3 cellular contexts compared by ENCODE assay signal in the genomic region with DNA sequence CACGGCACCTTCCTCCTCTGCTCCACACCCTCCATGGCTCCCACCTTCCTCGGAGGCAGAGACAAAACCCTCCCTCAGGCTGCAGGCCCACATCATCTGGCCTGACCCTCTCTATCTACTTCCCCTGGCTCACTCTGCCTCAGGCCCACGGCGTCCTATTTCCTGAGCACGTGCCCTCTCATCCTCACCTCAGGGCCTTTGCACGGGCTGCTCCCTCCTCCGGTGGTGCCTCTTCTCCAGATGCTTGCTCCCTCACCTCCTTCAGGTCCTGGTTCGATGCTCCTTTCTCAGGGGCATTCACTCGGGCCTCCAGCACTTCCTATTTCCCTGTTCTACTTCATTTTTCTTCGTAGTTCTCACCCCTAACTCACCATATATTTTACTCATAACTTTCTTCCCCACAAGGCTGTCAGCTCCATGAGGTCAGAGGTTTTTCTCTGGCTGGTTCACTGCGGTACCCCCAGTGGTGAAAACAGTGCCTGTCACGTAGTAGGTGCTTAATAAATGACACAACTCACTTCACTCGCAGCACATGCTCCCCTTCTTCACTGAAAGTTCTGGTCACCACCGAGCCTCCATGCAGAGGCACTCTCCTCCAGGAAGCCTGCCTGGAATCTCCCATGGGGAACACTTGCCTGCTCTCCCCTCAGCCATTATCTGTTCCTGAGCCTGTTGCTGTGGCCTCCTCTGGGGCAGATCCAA.
TF ChIP-seq lines count a peak whose summit lies in the region.

No MANE protein-coding gene starts in this region.

TF ChIP-seq in HEK293T, 16 proteins besides CTCF, POLR2A, EP300 and RAD21:
- TF ChIP-seq TARDBP (IDR thresholded peaks at IDR 0.05) (no peak), ZNF384 (IDR thresholded peaks at IDR 0.05) (no peak), ELF4 (IDR thresholded peaks at IDR 0.05) (no peak), SUZ12 (IDR thresholded peaks at IDR 0.05) (no peak), L3MBTL2 (conservative IDR thresholded peaks at IDR 0.05) (no peak), SP1 (IDR thresholded peaks at IDR 0.05) (no peak), CTBP1 (IDR thresholded peaks at IDR 0.05; ENCODE audit: borderline replicate concordance) (no peak), NFRKB (IDR thresholded peaks at IDR 0.05) (no peak), BHLHE40 (IDR thresholded peaks at IDR 0.05; ENCODE audit: borderline replicate concordance) (no peak), HDGF (IDR thresholded peaks at IDR 0.05; ENCODE audit: borderline replicate concordance) (no peak), FOXA1 (IDR thresholded peaks at IDR 0.05) (no peak), FOXK2 (IDR thresholded peaks at IDR 0.05) (no peak), LEF1 (IDR thresholded peaks at IDR 0.05; ENCODE audit: borderline replicate concordance) (no peak)
- TF ChIP-seq, protein P1, sequence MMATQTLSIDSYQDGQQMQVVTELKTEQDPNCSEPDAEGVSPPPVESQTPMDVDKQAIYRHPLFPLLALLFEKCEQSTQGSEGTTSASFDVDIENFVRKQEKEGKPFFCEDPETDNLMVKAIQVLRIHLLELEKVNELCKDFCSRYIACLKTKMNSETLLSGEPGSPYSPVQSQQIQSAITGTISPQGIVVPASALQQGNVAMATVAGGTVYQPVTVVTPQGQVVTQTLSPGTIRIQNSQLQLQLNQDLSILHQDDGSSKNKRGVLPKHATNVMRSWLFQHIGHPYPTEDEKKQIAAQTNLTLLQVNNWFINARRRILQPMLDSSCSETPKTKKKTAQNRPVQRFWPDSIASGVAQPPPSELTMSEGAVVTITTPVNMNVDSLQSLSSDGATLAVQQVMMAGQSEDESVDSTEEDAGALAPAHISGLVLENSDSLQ (IDR thresholded peaks at IDR 0.05): no peak
TF ChIP-seq in HEK293T: peak in this region for 0.

TF ChIP-seq in WTC11, 78 proteins besides CTCF, POLR2A, EP300 and RAD21:
- TF ChIP-seq, protein P2, sequence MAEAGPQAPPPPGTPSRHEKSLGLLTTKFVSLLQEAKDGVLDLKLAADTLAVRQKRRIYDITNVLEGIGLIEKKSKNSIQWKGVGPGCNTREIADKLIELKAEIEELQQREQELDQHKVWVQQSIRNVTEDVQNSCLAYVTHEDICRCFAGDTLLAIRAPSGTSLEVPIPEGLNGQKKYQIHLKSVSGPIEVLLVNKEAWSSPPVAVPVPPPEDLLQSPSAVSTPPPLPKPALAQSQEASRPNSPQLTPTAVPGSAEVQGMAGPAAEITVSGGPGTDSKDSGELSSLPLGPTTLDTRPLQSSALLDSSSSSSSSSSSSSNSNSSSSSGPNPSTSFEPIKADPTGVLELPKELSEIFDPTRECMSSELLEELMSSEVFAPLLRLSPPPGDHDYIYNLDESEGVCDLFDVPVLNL (CRISPR knock-in tag; IDR thresholded peaks at IDR 0.05; ENCODE audit: borderline replicate concordance, low read depth): no peak
- TF ChIP-seq GTF2I (CRISPR knock-in tag; conservative IDR thresholded peaks at IDR 0.05): peak; percentile 48; the same call in 1 of the 2 replicates
TF ChIP-seq in WTC11: peak in this region for 1.

TF ChIP-seq in H1, 55 proteins besides CTCF, POLR2A, EP300 and RAD21:
- TF ChIP-seq, protein P3, sequence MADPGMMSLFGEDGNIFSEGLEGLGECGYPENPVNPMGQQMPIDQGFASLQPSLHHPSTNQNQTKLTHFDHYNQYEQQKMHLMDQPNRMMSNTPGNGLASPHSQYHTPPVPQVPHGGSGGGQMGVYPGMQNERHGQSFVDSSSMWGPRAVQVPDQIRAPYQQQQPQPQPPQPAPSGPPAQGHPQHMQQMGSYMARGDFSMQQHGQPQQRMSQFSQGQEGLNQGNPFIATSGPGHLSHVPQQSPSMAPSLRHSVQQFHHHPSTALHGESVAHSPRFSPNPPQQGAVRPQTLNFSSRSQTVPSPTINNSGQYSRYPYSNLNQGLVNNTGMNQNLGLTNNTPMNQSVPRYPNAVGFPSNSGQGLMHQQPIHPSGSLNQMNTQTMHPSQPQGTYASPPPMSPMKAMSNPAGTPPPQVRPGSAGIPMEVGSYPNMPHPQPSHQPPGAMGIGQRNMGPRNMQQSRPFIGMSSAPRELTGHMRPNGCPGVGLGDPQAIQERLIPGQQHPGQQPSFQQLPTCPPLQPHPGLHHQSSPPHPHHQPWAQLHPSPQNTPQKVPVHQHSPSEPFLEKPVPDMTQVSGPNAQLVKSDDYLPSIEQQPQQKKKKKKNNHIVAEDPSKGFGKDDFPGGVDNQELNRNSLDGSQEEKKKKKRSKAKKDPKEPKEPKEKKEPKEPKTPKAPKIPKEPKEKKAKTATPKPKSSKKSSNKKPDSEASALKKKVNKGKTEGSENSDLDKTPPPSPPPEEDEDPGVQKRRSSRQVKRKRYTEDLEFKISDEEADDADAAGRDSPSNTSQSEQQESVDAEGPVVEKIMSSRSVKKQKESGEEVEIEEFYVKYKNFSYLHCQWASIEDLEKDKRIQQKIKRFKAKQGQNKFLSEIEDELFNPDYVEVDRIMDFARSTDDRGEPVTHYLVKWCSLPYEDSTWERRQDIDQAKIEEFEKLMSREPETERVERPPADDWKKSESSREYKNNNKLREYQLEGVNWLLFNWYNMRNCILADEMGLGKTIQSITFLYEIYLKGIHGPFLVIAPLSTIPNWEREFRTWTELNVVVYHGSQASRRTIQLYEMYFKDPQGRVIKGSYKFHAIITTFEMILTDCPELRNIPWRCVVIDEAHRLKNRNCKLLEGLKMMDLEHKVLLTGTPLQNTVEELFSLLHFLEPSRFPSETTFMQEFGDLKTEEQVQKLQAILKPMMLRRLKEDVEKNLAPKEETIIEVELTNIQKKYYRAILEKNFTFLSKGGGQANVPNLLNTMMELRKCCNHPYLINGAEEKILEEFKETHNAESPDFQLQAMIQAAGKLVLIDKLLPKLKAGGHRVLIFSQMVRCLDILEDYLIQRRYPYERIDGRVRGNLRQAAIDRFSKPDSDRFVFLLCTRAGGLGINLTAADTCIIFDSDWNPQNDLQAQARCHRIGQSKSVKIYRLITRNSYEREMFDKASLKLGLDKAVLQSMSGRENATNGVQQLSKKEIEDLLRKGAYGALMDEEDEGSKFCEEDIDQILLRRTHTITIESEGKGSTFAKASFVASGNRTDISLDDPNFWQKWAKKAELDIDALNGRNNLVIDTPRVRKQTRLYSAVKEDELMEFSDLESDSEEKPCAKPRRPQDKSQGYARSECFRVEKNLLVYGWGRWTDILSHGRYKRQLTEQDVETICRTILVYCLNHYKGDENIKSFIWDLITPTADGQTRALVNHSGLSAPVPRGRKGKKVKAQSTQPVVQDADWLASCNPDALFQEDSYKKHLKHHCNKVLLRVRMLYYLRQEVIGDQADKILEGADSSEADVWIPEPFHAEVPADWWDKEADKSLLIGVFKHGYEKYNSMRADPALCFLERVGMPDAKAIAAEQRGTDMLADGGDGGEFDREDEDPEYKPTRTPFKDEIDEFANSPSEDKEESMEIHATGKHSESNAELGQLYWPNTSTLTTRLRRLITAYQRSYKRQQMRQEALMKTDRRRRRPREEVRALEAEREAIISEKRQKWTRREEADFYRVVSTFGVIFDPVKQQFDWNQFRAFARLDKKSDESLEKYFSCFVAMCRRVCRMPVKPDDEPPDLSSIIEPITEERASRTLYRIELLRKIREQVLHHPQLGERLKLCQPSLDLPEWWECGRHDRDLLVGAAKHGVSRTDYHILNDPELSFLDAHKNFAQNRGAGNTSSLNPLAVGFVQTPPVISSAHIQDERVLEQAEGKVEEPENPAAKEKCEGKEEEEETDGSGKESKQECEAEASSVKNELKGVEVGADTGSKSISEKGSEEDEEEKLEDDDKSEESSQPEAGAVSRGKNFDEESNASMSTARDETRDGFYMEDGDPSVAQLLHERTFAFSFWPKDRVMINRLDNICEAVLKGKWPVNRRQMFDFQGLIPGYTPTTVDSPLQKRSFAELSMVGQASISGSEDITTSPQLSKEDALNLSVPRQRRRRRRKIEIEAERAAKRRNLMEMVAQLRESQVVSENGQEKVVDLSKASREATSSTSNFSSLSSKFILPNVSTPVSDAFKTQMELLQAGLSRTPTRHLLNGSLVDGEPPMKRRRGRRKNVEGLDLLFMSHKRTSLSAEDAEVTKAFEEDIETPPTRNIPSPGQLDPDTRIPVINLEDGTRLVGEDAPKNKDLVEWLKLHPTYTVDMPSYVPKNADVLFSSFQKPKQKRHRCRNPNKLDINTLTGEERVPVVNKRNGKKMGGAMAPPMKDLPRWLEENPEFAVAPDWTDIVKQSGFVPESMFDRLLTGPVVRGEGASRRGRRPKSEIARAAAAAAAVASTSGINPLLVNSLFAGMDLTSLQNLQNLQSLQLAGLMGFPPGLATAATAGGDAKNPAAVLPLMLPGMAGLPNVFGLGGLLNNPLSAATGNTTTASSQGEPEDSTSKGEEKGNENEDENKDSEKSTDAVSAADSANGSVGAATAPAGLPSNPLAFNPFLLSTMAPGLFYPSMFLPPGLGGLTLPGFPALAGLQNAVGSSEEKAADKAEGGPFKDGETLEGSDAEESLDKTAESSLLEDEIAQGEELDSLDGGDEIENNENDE (IDR thresholded peaks at IDR 0.05; ENCODE audit: insufficient replicate concordance, low read length): no peak
- peak; percentile 64; the same call in 1 of the 2 replicates for TF ChIP-seq KDM1A (IDR thresholded peaks at IDR 0.05; ENCODE audit: borderline replicate concordance, low read length)
